9 cellular contexts compared by ENCODE assay signal in the genomic region with DNA sequence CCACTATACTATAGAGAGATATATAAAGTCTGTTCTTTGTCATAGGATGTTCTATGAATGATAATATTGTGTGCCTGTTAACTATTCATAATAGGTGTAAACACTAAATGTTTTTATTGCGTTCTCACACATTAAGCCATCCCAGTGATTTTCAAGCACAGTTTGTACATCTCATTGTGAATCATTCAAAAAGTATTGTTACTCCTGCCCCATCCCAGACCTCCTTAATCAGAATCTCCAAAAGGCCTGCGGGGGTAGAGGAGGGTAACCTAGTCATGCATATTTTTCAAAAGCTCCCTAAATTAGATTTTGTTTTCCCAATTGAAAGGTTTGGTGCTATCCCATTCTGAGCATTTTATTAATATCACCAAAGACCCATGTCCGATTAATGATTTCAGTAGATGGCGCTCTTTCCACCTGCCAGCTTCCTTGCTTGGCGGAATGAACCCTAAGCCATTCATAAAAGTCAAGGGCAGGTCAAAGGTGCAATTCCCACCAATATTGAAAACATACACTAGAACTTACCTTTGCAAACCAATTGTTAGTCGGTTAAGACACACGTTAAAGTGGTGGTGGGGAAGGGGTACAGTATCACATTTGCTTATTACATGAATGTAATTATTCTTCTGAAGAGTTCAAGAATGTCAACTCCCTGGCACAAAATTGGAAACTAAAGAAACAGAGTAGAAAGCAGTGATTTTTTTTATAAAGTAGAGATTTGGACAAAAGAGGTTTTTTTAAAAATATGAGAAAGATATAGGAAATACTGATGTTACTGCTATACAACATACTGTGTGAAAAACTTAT. TPM values are rescaled to one million over a fixed set of nuclear protein-coding genes. Genes with fewer than 3 reads are reported as not detected.
A peak's percentile ranks its signal among the peaks of the same experiment; 100 is the strongest.
DNase-seq lines count a peak whose midpoint lies in the region; TF ChIP-seq lines count a peak whose summit lies in the region.
"Had no signal": no experiment of that assay in that cellular context is flagged by ENCODE, and none has a peak within 500 bp of the region (broad histone marks: within the 10 kb centered on the region; RNA-seq: fewer than 3 reads in every experiment).

No MANE protein-coding gene starts in this region.

- H3K27ac Mint-ChIP-seq in activated naive CD4-positive, alpha-beta T cell treated with anti-CD3 and anti-CD28 coated beads, Interleukin-2, amount 50 U/mL, for 24 hours = peak overlapping the region; percentile 20
- H3K27ac Mint-ChIP-seq: activated naive CD8-positive, alpha-beta T cell had no signal

- no peak overlapping the region for H3K27ac ChIP-seq in right atrium auricular region

- H3K4me3 ChIP-seq in Loucy (ENCODE audit: low read length, poor library complexity, severe bottlenecking) = no peak overlapping the region
- no peak overlapping the region for H3K4me3 ChIP-seq in right atrium auricular region

- no peaks in the 10 kb centered on the region for H3K9me2 ChIP-seq in Loucy (replicated peaks; ENCODE audit: low read depth, low read length)

- H2AFZ ChIP-seq in Loucy (ENCODE audit: low read length) = no peak overlapping the region

- H3K36me3 ChIP-seq in Loucy (ENCODE audit: insufficient read depth, low read length) = no peaks in the 10 kb centered on the region
- H3K36me3 ChIP-seq in right atrium auricular region = no peaks in the 10 kb centered on the region

- DNase-seq in NCI-H748 (lab: John Stamatoyannopoulos, UW; ENCODE audit: unreplicated experiment) = peak; percentile 20
- DNase-seq in NCI-H748 treated with DMSO at 0.1 percent for 48 hours (lab: John Stamatoyannopoulos, UW) = no peak
- no peak for DNase-seq in right atrium auricular region (ENCODE audit: low spot score)
- DNase-seq in stimulated activated CD4-positive, alpha-beta T cell treated with anti-CD3 and anti-CD28 coated beads, Interleukin-1b, Interleukin-23, amount 100 ng/mL, for 48 hours = peak; percentile 12
- no peak for DNase-seq in SKM-1 treated with dmso at 0.1 percent for 144 hours (lab: John Stamatoyannopoulos, UW; ENCODE audit: unreplicated experiment)
- DNase-seq in HPDE6-E6E7 (ENCODE audit: extremely low spot score) = no peak

- TF ChIP-seq CTCF in Loucy (conservative IDR thresholded peaks at IDR 0.05; ENCODE audit: low read length) = peak; percentile 81
- TF ChIP-seq CTCF in right atrium auricular region (IDR thresholded peaks at IDR 0.05) = peak; percentile 73 to 79

- no peaks in the 10 kb centered on the region for H3K36me3 Mint-ChIP-seq in activated naive CD4-positive, alpha-beta T cell treated with anti-CD3 and anti-CD28 coated beads, Interleukin-2, amount 50 U/mL, for 24 hours
- H3K36me3 Mint-ChIP-seq: activated naive CD8-positive, alpha-beta T cell had no signal

- no peaks in the 10 kb centered on the region for H4K20me1 ChIP-seq in Loucy (ENCODE audit: insufficient read depth, low read length, poor library complexity, severe bottlenecking)

- H3K9me3 ChIP-seq in Loucy (ENCODE audit: insufficient read depth, low read depth, low read length) (no peaks in the 10 kb centered on the region), right atrium auricular region (no peaks in the 10 kb centered on the region)

- no peak overlapping the region for H3K4me3 Mint-ChIP-seq in activated naive CD4-positive, alpha-beta T cell treated with anti-CD3 and anti-CD28 coated beads, Interleukin-2, amount 50 U/mL, for 24 hours
- H3K4me3 Mint-ChIP-seq: activated naive CD8-positive, alpha-beta T cell had no signal

- H3K27me3 Mint-ChIP-seq in activated naive CD4-positive, alpha-beta T cell treated with anti-CD3 and anti-CD28 coated beads, Interleukin-2, amount 50 U/mL, for 24 hours = no peaks in the 10 kb centered on the region
- H3K27me3 Mint-ChIP-seq: activated naive CD8-positive, alpha-beta T cell had no signal

- H3K4me1 Mint-ChIP-seq in activated naive CD4-positive, alpha-beta T cell treated with anti-CD3 and anti-CD28 coated beads, Interleukin-2, amount 50 U/mL, for 24 hours = peaks cover 32% of the 10 kb centered on the region

- H3K4me2 ChIP-seq in Loucy (ENCODE audit: low read depth, low read length, poor library complexity, severe bottlenecking) = no peak overlapping the region

- H3F3A ChIP-seq in Loucy (ENCODE audit: low read depth) = no peaks in the 10 kb centered on the region

- no peaks in the 10 kb centered on the region for H3K27me3 ChIP-seq in Loucy (ENCODE audit: insufficient read depth, low read length, poor library complexity, severe bottlenecking)
- H3K27me3 ChIP-seq in right atrium auricular region = no peaks in the 10 kb centered on the region

- H3K4me1 ChIP-seq in Loucy (ENCODE audit: insufficient read depth, low read length, poor library complexity, severe bottlenecking) (no peaks in the 10 kb centered on the region), right atrium auricular region (no peaks in the 10 kb centered on the region)

- H3K9me3 Mint-ChIP-seq in activated naive CD4-positive, alpha-beta T cell treated with anti-CD3 and anti-CD28 coated beads, Interleukin-2, amount 50 U/mL, for 24 hours = no peaks in the 10 kb centered on the region

- H3K79me2 ChIP-seq in Loucy (ENCODE audit: insufficient read depth, low read length) = no peaks in the 10 kb centered on the region

- H3K9ac ChIP-seq in Loucy (ENCODE audit: low read depth, low read length, poor library complexity, severe bottlenecking) = no peak overlapping the region

RNA-seq across cellular contexts. Expression of a gene that starts 5.8 kb away (rescaled TPM):
- 10 to 100 TPM; 15.4 to 16.2 TPM for total RNA-seq in right atrium auricular region

Comparison
In these comparisons a context has a peak if more than half of its experiments do, and no peak if none do; other contexts are left out.
1. DNase-seq: peak in NCI-H748 (single experiment) and stimulated activated CD4-positive, alpha-beta T cell treated with anti-CD3 and anti-CD28 coated beads, Interleukin-1b, Interleukin-23, amount 100 ng/mL, for 48 hours (single experiment); none in NCI-H748 treated with DMSO at 0.1 percent for 48 hours (single experiment), right atrium auricular region (single experiment), SKM-1 treated with dmso at 0.1 percent for 144 hours (single experiment) and HPDE6-E6E7 (single experiment).